ENCODE assay signal across 16 cellular contexts in genomic region chr2:238670341-238670681, GRCh38.
"Had no signal": no experiment of that assay in that cellular context is flagged by ENCODE, and none has a peak within 500 bp of the region (broad histone marks: within the 10 kb centered on the region; RNA-seq: fewer than 3 reads in every experiment).

No MANE protein-coding gene starts in this region.

- H3K36me3 Mint-ChIP-seq: activated CD8-positive, alpha-beta memory T cell treated with anti-CD3 and anti-CD28 coated beads, Interleukin-2, amount 10 ng/mL, durations not matched to agents 7 days and 5 days; activated naive CD8-positive, alpha-beta T cell treated with anti-CD3 and anti-CD28 coated beads, Interleukin-2, amount 10 ng/mL, durations not matched to agents 7 days and 5 days had no signal

- H3K36me3 ChIP-seq: esophagus squamous epithelium, ovary, suprapubic skin had no signal

- DNase-seq: activated CD4-positive, CD25-positive, alpha-beta regulatory T cell treated with anti-CD3 and anti-CD28 coated beads, Interleukin-2, amount 50 U/mL, for 72 hours; activated CD8-positive, alpha-beta memory T cell treated with anti-CD3 and anti-CD28 coated beads, Interleukin-2, amount 10 ng/mL, durations not matched to agents 7 days and 5 days; activated naive CD8-positive, alpha-beta T cell treated with anti-CD3 and anti-CD28 coated beads, Interleukin-2, amount 10 ng/mL, durations not matched to agents 7 days and 5 days; cerebellar nuclear complex; effector CD8-positive, alpha-beta T cell; esophagus squamous epithelium; hypothalamus; left ventricle myocardium superior; mucosa of descending colon; naive thymus-derived CD4-positive, alpha-beta T cell; ovary; T1000 had no signal

- H3K27me3 ChIP-seq: ovary, suprapubic skin had no signal

- H3K4me1 Mint-ChIP-seq: activated CD8-positive, alpha-beta memory T cell treated with anti-CD3 and anti-CD28 coated beads, Interleukin-2, amount 10 ng/mL, durations not matched to agents 7 days and 5 days; activated naive CD8-positive, alpha-beta T cell treated with anti-CD3 and anti-CD28 coated beads, Interleukin-2, amount 10 ng/mL, durations not matched to agents 7 days and 5 days; memory B cell had no signal

- FAIRE-seq: endothelial cell of umbilical vein had no signal

- H3K9me3 ChIP-seq: esophagus squamous epithelium, mucosa of descending colon, ovary, suprapubic skin had no signal

- H3K4me3 Mint-ChIP-seq: activated CD8-positive, alpha-beta memory T cell treated with anti-CD3 and anti-CD28 coated beads, Interleukin-2, amount 10 ng/mL, durations not matched to agents 7 days and 5 days; activated naive CD8-positive, alpha-beta T cell treated with anti-CD3 and anti-CD28 coated beads, Interleukin-2, amount 10 ng/mL, durations not matched to agents 7 days and 5 days; memory B cell; naive thymus-derived CD4-positive, alpha-beta T cell had no signal

- H3K4me1 ChIP-seq: esophagus squamous epithelium had no signal

- H3K27ac Mint-ChIP-seq: activated CD8-positive, alpha-beta memory T cell treated with anti-CD3 and anti-CD28 coated beads, Interleukin-2, amount 10 ng/mL, durations not matched to agents 7 days and 5 days; activated naive CD8-positive, alpha-beta T cell treated with anti-CD3 and anti-CD28 coated beads, Interleukin-2, amount 10 ng/mL, durations not matched to agents 7 days and 5 days; activated T-helper 2 cell treated with anti-CD3 and anti-CD28 coated beads, Interferon-gamma antibody, Interleukin-2, Interleukin-4, amounts not matched to agents 10 μg/mL and 5 μg/mL and 100 μg/mL, durations not matched to agents 14 hours and 24 hours and 36 hours; memory B cell; naive thymus-derived CD4-positive, alpha-beta T cell had no signal

- H3K4me3 ChIP-seq: esophagus squamous epithelium, mucosa of descending colon, ovary, suprapubic skin had no signal

- H3K27ac ChIP-seq: esophagus squamous epithelium, ovary, suprapubic skin had no signal
